In genomic region chr12:42706331-42706730, GRCh38 we compare ENCODE assay signal across 1 cellular context.
TF ChIP-seq lines count a peak whose summit lies in the region.

No MANE protein-coding gene starts in this region.

TF ChIP-seq in SK-N-SH, 30 proteins besides CTCF, POLR2A, EP300 and RAD21 (continued from another document):
- TF ChIP-seq MEF2A (IDR thresholded peaks at IDR 0.05; ENCODE audit: borderline replicate concordance, low read depth) = no peak
- no peak for TF ChIP-seq EZH2phosphoT487 (IDR thresholded peaks at IDR 0.05; ENCODE audit: borderline replicate concordance, low read depth)
- TF ChIP-seq, protein P1, sequence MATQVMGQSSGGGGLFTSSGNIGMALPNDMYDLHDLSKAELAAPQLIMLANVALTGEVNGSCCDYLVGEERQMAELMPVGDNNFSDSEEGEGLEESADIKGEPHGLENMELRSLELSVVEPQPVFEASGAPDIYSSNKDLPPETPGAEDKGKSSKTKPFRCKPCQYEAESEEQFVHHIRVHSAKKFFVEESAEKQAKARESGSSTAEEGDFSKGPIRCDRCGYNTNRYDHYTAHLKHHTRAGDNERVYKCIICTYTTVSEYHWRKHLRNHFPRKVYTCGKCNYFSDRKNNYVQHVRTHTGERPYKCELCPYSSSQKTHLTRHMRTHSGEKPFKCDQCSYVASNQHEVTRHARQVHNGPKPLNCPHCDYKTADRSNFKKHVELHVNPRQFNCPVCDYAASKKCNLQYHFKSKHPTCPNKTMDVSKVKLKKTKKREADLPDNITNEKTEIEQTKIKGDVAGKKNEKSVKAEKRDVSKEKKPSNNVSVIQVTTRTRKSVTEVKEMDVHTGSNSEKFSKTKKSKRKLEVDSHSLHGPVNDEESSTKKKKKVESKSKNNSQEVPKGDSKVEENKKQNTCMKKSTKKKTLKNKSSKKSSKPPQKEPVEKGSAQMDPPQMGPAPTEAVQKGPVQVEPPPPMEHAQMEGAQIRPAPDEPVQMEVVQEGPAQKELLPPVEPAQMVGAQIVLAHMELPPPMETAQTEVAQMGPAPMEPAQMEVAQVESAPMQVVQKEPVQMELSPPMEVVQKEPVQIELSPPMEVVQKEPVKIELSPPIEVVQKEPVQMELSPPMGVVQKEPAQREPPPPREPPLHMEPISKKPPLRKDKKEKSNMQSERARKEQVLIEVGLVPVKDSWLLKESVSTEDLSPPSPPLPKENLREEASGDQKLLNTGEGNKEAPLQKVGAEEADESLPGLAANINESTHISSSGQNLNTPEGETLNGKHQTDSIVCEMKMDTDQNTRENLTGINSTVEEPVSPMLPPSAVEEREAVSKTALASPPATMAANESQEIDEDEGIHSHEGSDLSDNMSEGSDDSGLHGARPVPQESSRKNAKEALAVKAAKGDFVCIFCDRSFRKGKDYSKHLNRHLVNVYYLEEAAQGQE (IDR thresholded peaks at IDR 0.05; ENCODE audit: low read depth, low read length) = no peak
- TF ChIP-seq MAX (IDR thresholded peaks at IDR 0.05; ENCODE audit: low read depth) = no peak
- TF ChIP-seq FOXM1 (IDR thresholded peaks at IDR 0.05; ENCODE audit: low read depth) = no peak
- no peak for TF ChIP-seq TCF12 (IDR thresholded peaks at IDR 0.05)
- no peak for TF ChIP-seq NFIC (IDR thresholded peaks at IDR 0.05; ENCODE audit: borderline replicate concordance)
- no peak for TF ChIP-seq TEAD4 (IDR thresholded peaks at IDR 0.05; ENCODE audit: borderline replicate concordance, insufficient read depth)
- TF ChIP-seq GATA2 (CRISPR knock-in tag; IDR thresholded peaks at IDR 0.05) = no peak
- TF ChIP-seq SIN3A (IDR thresholded peaks at IDR 0.05; ENCODE audit: borderline replicate concordance, low read depth, low read length) = no peak
- no peak for TF ChIP-seq GABPA (IDR thresholded peaks at IDR 0.05; ENCODE audit: low read depth)
- TF ChIP-seq FOSL2 (IDR thresholded peaks at IDR 0.05; ENCODE audit: borderline replicate concordance, low read depth) = no peak
- TF ChIP-seq FOXJ3 (CRISPR knock-in tag; IDR thresholded peaks at IDR 0.05) = no peak
- no peak for TF ChIP-seq RXRA (IDR thresholded peaks at IDR 0.05; ENCODE audit: borderline replicate concordance, low read depth)
- no peak for TF ChIP-seq JUND (IDR thresholded peaks at IDR 0.05)
- no peak for TF ChIP-seq MXI1 (IDR thresholded peaks at IDR 0.05; ENCODE audit: low read depth, low read length)
